28 cellular contexts compared by ENCODE assay signal in genomic region chr21:38363684-38364083, GRCh38.
"Had no signal": no experiment of that assay in that cellular context is flagged by ENCODE, and none has a peak within 500 bp of the region (broad histone marks: within the 10 kb centered on the region; RNA-seq: fewer than 3 reads in every experiment).

No MANE protein-coding gene starts in this region.

- DNase-seq: dermis blood vessel endothelial cell; effector memory CD4-positive, alpha-beta T cell; esophagus squamous epithelium; foreskin melanocyte; glutamatergic neuron; hypothalamus; immature natural killer cell; islet precursor cell; kidney glomerular epithelial cell; left colon; left ventricle myocardium inferior; lower lobe of right lung; naive thymus-derived CD8-positive, alpha-beta T cell; nephron progenitor cell; occipital lobe; ovary; posterior cingulate gyrus; retina; right lobe of liver; small intestine; stimulated activated CD4-positive, alpha-beta T cell treated with anti-CD3 and anti-CD28 coated beads, Interleukin-15, amount 100 ng/mL, for 24 hours; stimulated activated CD4-positive, alpha-beta T cell treated with anti-CD3 and anti-CD28 coated beads, Interleukin-2, amount 100 ng/mL, for 48 hours; stimulated activated naive B cell treated with anti-CD40 and anti-IgM and Interleukin-4, amounts not matched to agents 10 μg/mL and 1 μg/mL and 100 μg/mL, for 72 hours; transverse colon; upper lobe of right lung had no signal

- H3K9me3 ChIP-seq: esophagus squamous epithelium, left ventricle myocardium inferior, lower lobe of right lung, ovary, right lobe of liver, thoracic aorta, transverse colon, upper lobe of right lung, vagina had no signal

- H3K27ac ChIP-seq: coronary artery, esophagus squamous epithelium, left ventricle myocardium inferior, lower lobe of right lung, ovary, right lobe of liver, thoracic aorta, transverse colon, upper lobe of right lung, vagina had no signal

- H3K4me1 ChIP-seq: esophagus squamous epithelium, left ventricle myocardium inferior, lower lobe of right lung, right lobe of liver, transverse colon, upper lobe of right lung, vagina had no signal

- H3K36me3 ChIP-seq: esophagus squamous epithelium, left ventricle myocardium inferior, lower lobe of right lung, ovary, right lobe of liver, thoracic aorta, transverse colon, upper lobe of right lung, vagina had no signal

- H3K4me3 ChIP-seq: coronary artery, esophagus squamous epithelium, left ventricle myocardium inferior, lower lobe of right lung, ovary, right lobe of liver, thoracic aorta, transverse colon, upper lobe of right lung, vagina had no signal

- H3K27me3 ChIP-seq: ovary, right lobe of liver, transverse colon, upper lobe of right lung, vagina had no signal
